19 cellular contexts compared by ENCODE assay signal in genomic region chr16:61681673-61682072, GRCh38.
"Had no signal": no experiment of that assay in that cellular context is flagged by ENCODE, and none has a peak within 500 bp of the region (broad histone marks: within the 10 kb centered on the region; RNA-seq: fewer than 3 reads in every experiment).

No MANE protein-coding gene starts in this region.

- ATAC-seq: activated T-cell treated with anti-CD3 and anti-CD28 coated beads, Interleukin-2, amount 50 U/mL, for 4 hours; T-cell had no signal

- H3K27ac ChIP-seq: KMS-11, SK-N-MC, VCaP had no signal

- DNase-seq: activated CD4-positive, alpha-beta memory T cell treated with anti-CD3 and anti-CD28 coated beads for 36 hours; activated CD4-positive, alpha-beta T cell treated with anti-CD3 and anti-CD28 coated beads, Interleukin-2, amount 10 ng/mL, durations not matched to agents 7 days and 5 days; activated CD4-positive, CD25-positive, alpha-beta regulatory T cell; activated CD8-positive, alpha-beta memory T cell treated with anti-CD3 and anti-CD28 coated beads for 24 hours; activated gamma-delta T cell; activated naive CD4-positive, alpha-beta T cell treated with anti-CD3 and anti-CD28 coated beads for 36 hours; activated T-cell treated with anti-CD3 and anti-CD28 coated beads, Interleukin-2, amount 50 U/mL, for 4 hours; NCI-H1092; NCI-H1417 treated with DMSO at 0.1 percent for 48 hours; NCI-H1694; NCI-H2029; NCI-H510A treated with DMSO at 0.1 percent for 48 hours; NCI-H69; SIG-M5; T-cell; T-helper 2 cell had no signal

- H3K4me3 ChIP-seq: SK-N-MC had no signal
